Comparison of ENCODE assay signal across 14 cellular contexts in the genomic region with DNA sequence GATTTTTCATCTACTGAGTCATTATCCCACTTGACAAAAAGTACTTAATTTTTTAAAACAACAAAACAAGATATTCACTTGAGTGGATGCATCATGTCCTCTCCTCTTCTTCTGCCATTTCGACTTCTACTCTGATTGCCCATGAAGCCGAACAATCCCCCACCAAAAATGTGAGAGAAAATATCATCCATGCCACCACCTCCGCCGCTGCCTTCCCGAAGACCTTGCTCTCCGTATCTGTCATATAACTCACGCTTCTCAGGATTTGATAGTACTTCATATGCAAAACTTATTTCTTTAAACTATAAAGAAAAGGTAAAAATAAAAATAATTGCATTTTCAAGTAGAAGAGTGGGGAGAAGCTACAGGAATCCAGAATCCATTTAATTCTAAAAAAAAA. TPM values are rescaled to one million over a fixed set of nuclear protein-coding genes. Genes with fewer than 3 reads are reported as not detected.
DNase-seq lines count a peak whose midpoint lies in the region; ATAC-seq, FAIRE-seq and TF ChIP-seq lines count a peak whose summit lies in the region.
"Had no signal": no experiment of that assay in that cellular context is flagged by ENCODE, and none has a peak within 500 bp of the region (broad histone marks: within the 10 kb centered on the region; RNA-seq: fewer than 3 reads in every experiment).

No MANE protein-coding gene starts in this region.

- H3F3A ChIP-seq in PC-3 (ENCODE audit: low read length, unreplicated experiment): no peaks in the 10 kb centered on the region

- no peak for DNase-seq in activated naive CD4-positive, alpha-beta T cell treated with Interleukin-2 at 50 U/mL for 16 hours
- no peak for DNase-seq in PC-3
- DNase-seq in effector memory CD8-positive, alpha-beta T cell: no peak
- no peak for DNase-seq in stimulated activated naive CD8-positive, alpha-beta T cell treated with anti-CD3 and anti-CD28 coated beads, Interleukin-15, amount 100 ng/mL, for 72 hours
- DNase-seq in GM03348 (ENCODE audit: low spot score): no peak
- no peak for DNase-seq in small intestine
- DNase-seq: HCEC 1CT; lower lobe of right lung; NCI-H146; NCI-H69; stimulated activated CD4-positive, alpha-beta T cell treated with anti-CD3 and anti-CD28 coated beads, Interleukin-1b, Interleukin-23, amount 100 ng/mL, for 48 hours had no signal

- H3K27me3 ChIP-seq in PC-3 (ENCODE audit: low read length): no peaks in the 10 kb centered on the region
- H3K27me3 ChIP-seq in small intestine (ENCODE audit: control insufficient read depth in 2 of 2, insufficient read depth in 2 of 2, low read length in 2 of 2): no peaks in the 10 kb centered on the region

- no TSS peak for BruUV-seq in PC-3 (replicated peaks; lab: Mats Ljungman, UMichigan)

- peaks cover 25% of the 10 kb centered on the region for H3K4me1 ChIP-seq in PC-3 (ENCODE audit: insufficient read depth, low read length)
- H3K4me1 ChIP-seq in small intestine (ENCODE audit: control insufficient read depth in 2 of 2, insufficient read depth in 1 of 2, low read depth in 1 of 2, low read length in 1 of 2): peaks cover 2 to 6% of the 10 kb centered on the region in 2 donors

- 92 to 97% (median 94%) methylated on average over 7 of the region's 7 CpGs for WGBS in small intestine, 3 donors

- peaks cover 39% of the 10 kb centered on the region for H3K36me3 ChIP-seq in PC-3 (ENCODE audit: low read depth, low read length)
- H3K36me3 ChIP-seq in small intestine (ENCODE audit: control insufficient read depth in 2 of 2, insufficient read depth in 2 of 2, low read length in 2 of 2): peaks cover 6 to 8% of the 10 kb centered on the region in 2 donors

- FAIRE-seq in small intestine (lab: Jason Lieb, UNC): no peak

- peak overlapping the region; percentile 38 for H3K27ac Mint-ChIP-seq in activated naive CD4-positive, alpha-beta T cell treated with anti-CD3 and anti-CD28 coated beads, Interleukin-2, amount 50 U/mL, for 24 hours
- peak overlapping the region; percentile 83 to 99 for H3K27ac Mint-ChIP-seq in effector memory CD8-positive, alpha-beta T cell
- H3K27ac Mint-ChIP-seq in stimulated activated naive CD8-positive, alpha-beta T cell treated with anti-CD3 and anti-CD28 coated beads, Interleukin-15, amount 100 ng/mL, for 72 hours: peak overlapping the region in 1 of 2 donors; percentile 5

- no peak overlapping the region for H2AFZ ChIP-seq in PC-3 (ENCODE audit: low read length)

- H3K27ac ChIP-seq in PC-3 (ENCODE audit: low read length) (no peak overlapping the region), small intestine (ENCODE audit: low read depth in 1 of 2, low read length in 1 of 2) (no peak overlapping the region)

- peak overlapping the region; percentile 88; the same call in 1 of the 2 replicates for H3K9ac ChIP-seq in PC-3 (ENCODE audit: low read length)

- H3K4me1 Mint-ChIP-seq in activated naive CD4-positive, alpha-beta T cell treated with anti-CD3 and anti-CD28 coated beads, Interleukin-2, amount 50 U/mL, for 24 hours: peaks cover 71% of the 10 kb centered on the region
- H3K4me1 Mint-ChIP-seq in effector memory CD8-positive, alpha-beta T cell (ENCODE audit: low read depth in 2 of 2): peaks cover 31 to 46% of the 10 kb centered on the region in 2 donors
- peaks cover 61% of the 10 kb centered on the region for H3K4me1 Mint-ChIP-seq in stimulated activated naive CD8-positive, alpha-beta T cell treated with anti-CD3 and anti-CD28 coated beads, Interleukin-15, amount 100 ng/mL, for 72 hours

- peak overlapping the region; percentile 87 for H3K4me3 ChIP-seq in PC-3 (ENCODE audit: low read length)
- no peak overlapping the region for H3K4me3 ChIP-seq in small intestine (ENCODE audit: low read depth in 1 of 2, low read length in 2 of 2)

- POLR2A ChIA-PET in PC-3 (lab: Charles Lee; ENCODE audit: unreplicated experiment): no interaction called here

- TF ChIP-seq CTCF in PC-3 (conservative IDR thresholded peaks at IDR 0.05; ENCODE audit: low read depth, low read length): no peak

- no peaks in the 10 kb centered on the region for H3K27me3 Mint-ChIP-seq in activated naive CD4-positive, alpha-beta T cell treated with anti-CD3 and anti-CD28 coated beads, Interleukin-2, amount 50 U/mL, for 24 hours
- no peaks in the 10 kb centered on the region for H3K27me3 Mint-ChIP-seq in effector memory CD8-positive, alpha-beta T cell
- no peaks in the 10 kb centered on the region for H3K27me3 Mint-ChIP-seq in stimulated activated naive CD8-positive, alpha-beta T cell treated with anti-CD3 and anti-CD28 coated beads, Interleukin-15, amount 100 ng/mL, for 72 hours

- peak overlapping the region; percentile 97 for H3K4me2 ChIP-seq in PC-3 (ENCODE audit: low read length)

- no peaks in the 10 kb centered on the region for H3K9me3 Mint-ChIP-seq in activated naive CD4-positive, alpha-beta T cell treated with anti-CD3 and anti-CD28 coated beads, Interleukin-2, amount 50 U/mL, for 24 hours
- H3K9me3 Mint-ChIP-seq in effector memory CD8-positive, alpha-beta T cell: no peaks in the 10 kb centered on the region
- no peaks in the 10 kb centered on the region for H3K9me3 Mint-ChIP-seq in stimulated activated naive CD8-positive, alpha-beta T cell treated with anti-CD3 and anti-CD28 coated beads, Interleukin-15, amount 100 ng/mL, for 72 hours

- H3K36me3 Mint-ChIP-seq in activated naive CD4-positive, alpha-beta T cell treated with anti-CD3 and anti-CD28 coated beads, Interleukin-2, amount 50 U/mL, for 24 hours: peaks cover 16% of the 10 kb centered on the region
- peaks cover 83% of the 10 kb centered on the region for H3K36me3 Mint-ChIP-seq in effector memory CD8-positive, alpha-beta T cell (ENCODE audit: insufficient read depth)

- no peaks in the 10 kb centered on the region for H3K9me2 ChIP-seq in PC-3 (replicated peaks; ENCODE audit: low read length)

- CTCF ChIA-PET in PC-3 (lab: Charles Lee): no interaction called here

- peaks cover 65% of the 10 kb centered on the region for H3K79me2 ChIP-seq in PC-3 (ENCODE audit: low read length)

- ATAC-seq in PC-3 (no peak), HG03460 (IDR thresholded peaks at IDR 0.05; ENCODE audit: unreplicated experiment) (no peak)
- ATAC-seq in effector memory CD8-positive, alpha-beta T cell (replicated peaks): no peak
- ATAC-seq in stimulated activated naive CD8-positive, alpha-beta T cell treated with anti-CD3 and anti-CD28 coated beads, Interleukin-15, amount 100 ng/mL, for 72 hours: no peak
- ATAC-seq: esophagus mucosa, lower lobe of right lung had no signal

- H3K4me3 Mint-ChIP-seq in activated naive CD4-positive, alpha-beta T cell treated with anti-CD3 and anti-CD28 coated beads, Interleukin-2, amount 50 U/mL, for 24 hours: peak overlapping the region; percentile 79
- H3K4me3 Mint-ChIP-seq in effector memory CD8-positive, alpha-beta T cell: peak overlapping the region; percentile 8 to 90
- H3K4me3 Mint-ChIP-seq in stimulated activated naive CD8-positive, alpha-beta T cell treated with anti-CD3 and anti-CD28 coated beads, Interleukin-15, amount 100 ng/mL, for 72 hours: peak overlapping the region; percentile 39 to 58

- H4K20me1 ChIP-seq in PC-3 (ENCODE audit: low read length): peaks cover 21% of the 10 kb centered on the region; the same call in 1 of the 2 replicates

- intact Hi-C loops in PC-3 (cut with micrococcal nuclease): no loop called here

- H3K9me3 ChIP-seq in PC-3 (ENCODE audit: low read length) (no peaks in the 10 kb centered on the region), small intestine (ENCODE audit: control insufficient read depth, low read depth) (no peaks in the 10 kb centered on the region)
- H3K9me3 ChIP-seq: lower lobe of right lung had no signal

RNA-seq across cellular contexts. Expression of gene DNAJA2, which starts 2.2 kb away (rescaled TPM):
- total RNA-seq in PC-3 (2014; rRNA removed): 44.5 and 57.0 TPM in 2 replicates
- 10 to 100 TPM; 33.4 to 43.2 (median 35.7) TPM for polyA plus RNA-seq in small intestine
